ENCODE assay signal across 20 cellular contexts in genomic region chr11:127395034-127395433, GRCh38.
"Had no signal": no experiment of that assay in that cellular context is flagged by ENCODE, and none has a peak within 500 bp of the region (broad histone marks: within the 10 kb centered on the region; RNA-seq: fewer than 3 reads in every experiment).

No MANE protein-coding gene starts in this region.

- H3K4me3 ChIP-seq: colonic mucosa, psoas muscle, spleen, thoracic aorta, transverse colon had no signal

- DNase-seq: colonic mucosa; dermis blood vessel endothelial cell; erythroblast; foreskin keratinocyte; head of caudate nucleus; hypothalamus; kidney glomerular epithelial cell; naive thymus-derived CD4-positive, alpha-beta T cell; nephron progenitor cell; psoas muscle; retina; spleen; stimulated activated CD4-positive, alpha-beta T cell treated with anti-CD3 and anti-CD28 coated beads, Interleukin-15, amount 100 ng/mL, for 24 hours; stimulated activated CD4-positive, alpha-beta T cell treated with anti-CD3 and anti-CD28 coated beads, Interleukin-1b, Interleukin-23, amount 100 ng/mL, for 48 hours; stimulated activated CD4-positive, alpha-beta T cell treated with anti-CD3 and anti-CD28 coated beads, Interleukin-4, amount 100 ng/mL, for 24 hours; stimulated activated naive B cell treated with anti-CD40 and anti-IgM and Interleukin-4, amounts not matched to agents 10 μg/mL and 1 μg/mL and 100 μg/mL, for 72 hours; stimulated activated naive CD8-positive, alpha-beta T cell treated with anti-CD3 and anti-CD28 coated beads, Interleukin-15, amount 100 ng/mL, for 72 hours; transverse colon had no signal

- H3K9me3 ChIP-seq: colonic mucosa, psoas muscle, thoracic aorta, transverse colon had no signal

- H3K4me1 ChIP-seq: colonic mucosa, foreskin keratinocyte, parathyroid adenoma, psoas muscle, spleen, transverse colon had no signal

- H3K27me3 ChIP-seq: colonic mucosa, foreskin keratinocyte, transverse colon had no signal

- H3K27ac ChIP-seq: colonic mucosa, foreskin keratinocyte, parathyroid adenoma, psoas muscle, spleen, thoracic aorta, transverse colon had no signal

- H3K36me3 ChIP-seq: colonic mucosa, spleen, thoracic aorta, transverse colon had no signal
